In genomic region chr7:86469680-86470295, GRCh38 we compare ENCODE assay signal across 9 cellular contexts.
DNase-seq lines count a peak whose midpoint lies in the region; ATAC-seq and TF ChIP-seq lines count a peak whose summit lies in the region.
"Had no signal": no experiment of that assay in that cellular context is flagged by ENCODE, and none has a peak within 500 bp of the region (broad histone marks: within the 10 kb centered on the region; RNA-seq: fewer than 3 reads in every experiment).

No MANE protein-coding gene starts in this region.

- no peaks in the 10 kb centered on the region for H3K36me3 ChIP-seq in breast epithelium

- intact Hi-C loops in breast epithelium (cut with DNase I; ENCODE audit: low total_unique reads) = no loop called here

- H3K9me3 ChIP-seq in breast epithelium = no peaks in the 10 kb centered on the region

- no peak overlapping the region for H3K27ac ChIP-seq in breast epithelium

- H3K27ac Mint-ChIP-seq in stimulated activated memory B cell treated with anti-CD40 and anti-IgM and Interleukin-4, amounts not matched to agents 10 μg/mL and 1 μg/mL and 100 μg/mL, for 72 hours = no peak overlapping the region
- H3K27ac Mint-ChIP-seq: T-cell had no signal

- no peak overlapping the region for H3K4me3 Mint-ChIP-seq in stimulated activated memory B cell treated with anti-CD40 and anti-IgM and Interleukin-4, amounts not matched to agents 10 μg/mL and 1 μg/mL and 100 μg/mL, for 72 hours
- H3K4me3 Mint-ChIP-seq: T-cell had no signal

- no peaks in the 10 kb centered on the region for H3K4me1 Mint-ChIP-seq in stimulated activated memory B cell treated with anti-CD40 and anti-IgM and Interleukin-4, amounts not matched to agents 10 μg/mL and 1 μg/mL and 100 μg/mL, for 72 hours
- H3K4me1 Mint-ChIP-seq: T-cell had no signal

- no peaks in the 10 kb centered on the region for H3K4me1 ChIP-seq in breast epithelium

- H3K36me3 Mint-ChIP-seq in stimulated activated memory B cell treated with anti-CD40 and anti-IgM and Interleukin-4, amounts not matched to agents 10 μg/mL and 1 μg/mL and 100 μg/mL, for 72 hours = no peaks in the 10 kb centered on the region
- H3K36me3 Mint-ChIP-seq: T-cell had no signal

- TF ChIP-seq POLR2A in NB4 (IDR thresholded peaks at IDR 0.05; ENCODE audit: extremely low read depth, insufficient read length) (no peak), breast epithelium (IDR thresholded peaks at IDR 0.05) (no peak)

- ATAC-seq in GM18498 (IDR thresholded peaks at IDR 0.05; ENCODE audit: unreplicated experiment) (peak; percentile 98), HG02763 (IDR thresholded peaks at IDR 0.05; ENCODE audit: unreplicated experiment) (peak; percentile 98)
- peak; percentile 60 for ATAC-seq in stimulated activated memory B cell treated with anti-CD40 and anti-IgM and Interleukin-4, amounts not matched to agents 10 μg/mL and 1 μg/mL and 100 μg/mL, for 72 hours
- ATAC-seq: T-cell had no signal

- H3K27me3 Mint-ChIP-seq in stimulated activated memory B cell treated with anti-CD40 and anti-IgM and Interleukin-4, amounts not matched to agents 10 μg/mL and 1 μg/mL and 100 μg/mL, for 72 hours = no peaks in the 10 kb centered on the region
- H3K27me3 Mint-ChIP-seq: T-cell had no signal

- peak; percentile 59 for DNase-seq in AG10803 (ENCODE audit: low read depth)
- DNase-seq in NB4 (ENCODE audit: low read depth) = peak; percentile 85
- DNase-seq in SHP77 treated with DMSO at 0.1 percent for 48 hours (lab: John Stamatoyannopoulos, UW) = peak; percentile 65
- no peak for DNase-seq in breast epithelium (ENCODE audit: low spot score in 2 of 2)
- DNase-seq in left kidney (ENCODE audit: low read depth, low spot score) = peak; percentile 92

- H3K9me3 Mint-ChIP-seq in stimulated activated memory B cell treated with anti-CD40 and anti-IgM and Interleukin-4, amounts not matched to agents 10 μg/mL and 1 μg/mL and 100 μg/mL, for 72 hours = no peaks in the 10 kb centered on the region
- H3K9me3 Mint-ChIP-seq: T-cell had no signal

- H3K27me3 ChIP-seq in breast epithelium = no peaks in the 10 kb centered on the region

- TF ChIP-seq CTCF in AG10803 (conservative IDR thresholded peaks at IDR 0.05; ENCODE audit: low read length) (peak; percentile 64), NB4 (IDR thresholded peaks at IDR 0.05; ENCODE audit: low read depth, low read length) (peak; percentile 86), breast epithelium (IDR thresholded peaks at IDR 0.05) (peak in 2 of 3 donors; percentile 27 to 51)

- H3K4me3 ChIP-seq in AG10803 (ENCODE audit: low read length) = no peak overlapping the region
- no peak overlapping the region for H3K4me3 ChIP-seq in NB4 (ENCODE audit: low read depth, low read length)
- H3K4me3 ChIP-seq in breast epithelium = no peak overlapping the region

Comparison
In these comparisons a context has a peak if more than half of its experiments do, and no peak if none do; other contexts are left out.
1. DNase-seq: peak in AG10803 (single experiment), NB4 (single experiment), SHP77 treated with DMSO at 0.1 percent for 48 hours (single experiment) and left kidney (single experiment); none in breast epithelium (0 of 2).
2. Peak in every context shown above with its lines, with median percentiles within 50 percentile points of each other: CTCF ChIP-seq and ATAC-seq.